ENCODE assay signal across 22 cellular contexts in the genomic region with DNA sequence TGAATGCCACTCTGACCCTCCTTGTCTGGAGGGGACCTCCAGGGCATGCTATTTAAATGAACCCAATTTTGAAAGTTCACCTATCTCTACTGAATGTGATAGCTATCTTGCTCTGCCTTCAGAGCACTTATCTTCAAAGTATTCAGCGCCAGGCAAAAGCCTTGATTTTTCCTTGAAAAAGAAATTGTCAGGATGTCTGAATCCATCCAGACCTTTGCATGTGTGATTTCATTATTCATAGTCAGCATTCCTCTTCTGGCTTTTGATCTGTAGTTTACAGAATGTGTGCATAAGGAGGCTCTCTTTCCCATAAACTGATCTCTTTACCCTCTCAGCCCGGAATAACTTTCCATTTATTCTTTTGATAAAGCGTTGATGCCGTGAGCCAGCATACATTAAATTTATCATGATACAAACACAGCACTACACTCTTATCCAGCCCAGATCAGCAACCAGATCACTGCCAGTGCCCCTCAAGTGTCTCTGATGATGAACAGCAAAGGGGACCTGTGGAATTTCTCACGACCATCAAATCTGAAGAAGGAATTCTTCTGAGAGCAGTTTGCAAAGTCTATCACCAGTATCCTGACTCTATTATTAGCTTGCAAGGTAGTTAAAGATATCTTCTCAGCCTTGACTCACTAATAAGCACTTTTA.
DNase-seq lines count a peak whose midpoint lies in the region; ATAC-seq and TF ChIP-seq lines count a peak whose summit lies in the region.
"Had no signal": no experiment of that assay in that cellular context is flagged by ENCODE, and none has a peak within 500 bp of the region (broad histone marks: within the 10 kb centered on the region; RNA-seq: fewer than 3 reads in every experiment).

No MANE protein-coding gene starts in this region.

- H3K9me3 ChIP-seq in esophagus muscularis mucosa (no peaks in the 10 kb centered on the region), osteoblast (ENCODE audit: low read depth, low read length) (no peaks in the 10 kb centered on the region)
- H3K9me3 ChIP-seq: right atrium auricular region had no signal

- WGBS in esophagus muscularis mucosa: 79% methylated on average over 5 of the region's 5 CpGs

- H3K36me3 ChIP-seq in esophagus muscularis mucosa (no peaks in the 10 kb centered on the region), osteoblast (ENCODE audit: insufficient read depth, low read length) (no peaks in the 10 kb centered on the region)
- H3K36me3 ChIP-seq: right atrium auricular region had no signal

- peak overlapping the region; percentile 36 for H3K27ac Mint-ChIP-seq in Calu3 (ENCODE audit: unreplicated experiment)
- H3K27ac Mint-ChIP-seq: activated T-cell treated with anti-CD3 and anti-CD28 coated beads, Interleukin-2, amount 50 U/mL, for 24 hours; naive B cell had no signal

- no peaks in the 10 kb centered on the region for H4K20me1 ChIP-seq in osteoblast (ENCODE audit: insufficient read depth, low read length)

- no peak overlapping the region for H3K27ac ChIP-seq in esophagus muscularis mucosa (replicated peaks in 1 of 4)
- peak overlapping the region; percentile 54 for H3K27ac ChIP-seq in osteoblast (ENCODE audit: low read depth, low read length)
- H3K27ac ChIP-seq: right atrium auricular region had no signal

- no peak for ATAC-seq in GM21619 (IDR thresholded peaks at IDR 0.05; ENCODE audit: unreplicated experiment)
- ATAC-seq: K562 had no signal

- no peaks in the 10 kb centered on the region for H3K36me3 Mint-ChIP-seq in Calu3 (ENCODE audit: insufficient read depth, unreplicated experiment)
- H3K36me3 Mint-ChIP-seq: naive B cell had no signal

- no peaks in the 10 kb centered on the region for H3K9me3 Mint-ChIP-seq in Calu3 (ENCODE audit: low read depth, unreplicated experiment)
- H3K9me3 Mint-ChIP-seq: activated T-cell treated with anti-CD3 and anti-CD28 coated beads, Interleukin-2, amount 50 U/mL, for 24 hours; naive B cell had no signal

- no peaks in the 10 kb centered on the region for H3K27me3 ChIP-seq in esophagus muscularis mucosa
- no peaks in the 10 kb centered on the region for H3K27me3 ChIP-seq in osteoblast (ENCODE audit: insufficient read depth, low read length)
- H3K27me3 ChIP-seq: right atrium auricular region had no signal

- intact Hi-C loops in Calu3 (cut with micrococcal nuclease; ENCODE audit: unreplicated experiment): no loop called here
- intact Hi-C loops in esophagus muscularis mucosa (cut with DNase I): no loop called here

- H3K4me1 ChIP-seq in esophagus muscularis mucosa (no peaks in the 10 kb centered on the region), osteoblast (ENCODE audit: insufficient read depth, low read length) (peaks cover 19% of the 10 kb centered on the region)
- H3K4me1 ChIP-seq: right atrium auricular region had no signal

- H3K4me3 ChIP-seq in esophagus muscularis mucosa (no peak overlapping the region), osteoblast (ENCODE audit: insufficient read depth, low read length) (peak overlapping the region; percentile 5)
- H3K4me3 ChIP-seq: K562, lung, right atrium auricular region had no signal

- no TSS peak for BruUV-seq in Calu3 (replicated peaks; lab: Mats Ljungman, UMichigan)

- DNase-seq in Calu3: no peak
- DNase-seq in NCI-H460 (ENCODE audit: extremely low read depth, low read depth): peak; percentile 27
- DNase-seq in esophagus muscularis mucosa (ENCODE audit: extremely low spot score): peak; percentile 47
- no peak for DNase-seq in osteoblast (ENCODE audit: insufficient read length, low spot score, missing footprints)
- DNase-seq in CD1c-positive myeloid dendritic cell (ENCODE audit: extremely low spot score): no peak
- DNase-seq in effector CD8-positive, alpha-beta T cell (lab: John Stamatoyannopoulos, UW): no peak
- DNase-seq: activated CD4-positive, alpha-beta T cell treated with anti-CD3 and anti-CD28 coated beads for 1 hour; activated CD8-positive, alpha-beta memory T cell treated with anti-CD3 and anti-CD28 coated beads for 24 hours; activated naive CD4-positive, alpha-beta T cell treated with Interleukin-2 at 50 U/mL for 16 hours; activated T-cell treated with anti-CD3 and anti-CD28 coated beads, Interleukin-2, amount 50 U/mL, for 24 hours; C1 segment of cervical spinal cord; caudate nucleus; naive B cell; NCI-H1694; NCI-H2171; NCI-H69; occipital lobe; stimulated activated CD4-positive, alpha-beta T cell treated with anti-CD3 and anti-CD28 coated beads, Interleukin-15, amount 100 ng/mL, for 24 hours had no signal

- no peak for TF ChIP-seq CTCF in Calu3 (IDR thresholded peaks at IDR 0.05; ENCODE audit: unreplicated experiment)
- TF ChIP-seq CTCF in esophagus muscularis mucosa (IDR thresholded peaks at IDR 0.05): no peak
- TF ChIP-seq CTCF in osteoblast (IDR thresholded peaks at IDR 0.05; ENCODE audit: extremely low read depth, low read depth, low read length): no peak

- H3K79me2 ChIP-seq in osteoblast (ENCODE audit: insufficient read depth, low read length): no peaks in the 10 kb centered on the region

- H3K27me3 Mint-ChIP-seq in Calu3 (ENCODE audit: unreplicated experiment): no peaks in the 10 kb centered on the region
- H3K27me3 Mint-ChIP-seq: activated T-cell treated with anti-CD3 and anti-CD28 coated beads, Interleukin-2, amount 50 U/mL, for 24 hours had no signal

- TF ChIP-seq POLR2A in esophagus muscularis mucosa (IDR thresholded peaks at IDR 0.05; ENCODE audit: low read depth): no peak

- H3K4me2 ChIP-seq in osteoblast (ENCODE audit: insufficient read depth, low read length): peak overlapping the region; percentile 43

- H3K4me3 Mint-ChIP-seq in Calu3 (ENCODE audit: low read depth, unreplicated experiment): peak overlapping the region; percentile 45
- H3K4me3 Mint-ChIP-seq: activated T-cell treated with anti-CD3 and anti-CD28 coated beads, Interleukin-2, amount 50 U/mL, for 24 hours; naive B cell had no signal

- peaks cover 13% of the 10 kb centered on the region for H3K4me1 Mint-ChIP-seq in Calu3 (ENCODE audit: low read depth, unreplicated experiment)
- H3K4me1 Mint-ChIP-seq: naive B cell had no signal

- CTCF ChIA-PET in Calu3 (lab: Charles Lee): no interaction called here

- TF ChIP-seq EP300 in esophagus muscularis mucosa (IDR thresholded peaks at IDR 0.05): no peak

- peak overlapping the region; percentile 55 for H2AFZ ChIP-seq in osteoblast (ENCODE audit: low read length)

Comparison
In these comparisons a context has a peak if more than half of its experiments do, and no peak if none do; other contexts are left out.
1. DNase-seq: peak in NCI-H460 (single experiment) and esophagus muscularis mucosa (single experiment); none in Calu3 (single experiment), osteoblast (single experiment), CD1c-positive myeloid dendritic cell (single experiment) and effector CD8-positive, alpha-beta T cell (single experiment).